Comparison of ENCODE assay signal across 1 cellular context in the genomic region with DNA sequence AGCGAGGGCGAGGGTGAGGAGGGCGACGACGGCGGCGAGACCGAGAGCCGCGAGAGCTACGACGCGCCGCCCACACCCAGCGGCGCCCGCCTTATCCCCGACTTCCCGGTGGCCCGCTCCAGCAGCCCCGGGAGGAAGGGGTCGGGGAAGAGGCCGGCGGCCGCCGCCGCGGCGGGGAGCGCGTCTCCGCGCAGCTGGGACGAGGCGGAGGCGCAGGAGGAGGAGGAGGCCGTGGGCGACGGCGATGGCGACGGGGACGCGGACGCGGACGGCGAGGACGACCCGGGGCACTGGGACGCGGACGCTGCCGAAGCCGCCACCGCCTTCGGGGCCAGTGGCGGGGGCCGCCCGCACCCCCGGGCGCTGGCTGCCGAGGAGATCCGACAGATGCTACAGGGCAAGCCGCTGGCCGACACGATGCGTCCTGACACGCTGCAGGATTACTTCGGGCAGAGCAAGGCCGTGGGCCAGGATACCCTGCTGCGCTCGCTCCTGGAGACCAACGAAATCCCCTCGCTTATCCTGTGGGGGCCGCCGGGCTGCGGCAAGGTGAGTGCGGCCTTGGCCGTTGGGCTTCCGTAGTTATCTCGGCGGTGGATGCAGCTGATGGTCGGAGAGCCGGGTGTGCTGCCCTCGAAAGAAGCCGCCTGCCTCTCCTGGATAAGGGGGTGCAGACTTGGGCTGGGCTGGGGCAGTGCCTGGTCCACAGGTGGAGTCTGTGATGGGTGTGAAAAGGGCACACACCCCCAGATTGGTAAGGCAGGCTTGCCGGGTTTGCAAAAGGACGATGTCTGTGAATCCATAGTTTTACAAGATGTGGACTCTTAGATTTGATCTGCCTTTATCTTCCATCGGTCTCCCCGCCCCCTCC.
TF ChIP-seq lines count a peak whose summit lies in the region.

No MANE protein-coding gene starts in this region.

TF ChIP-seq in HepG2, 621 proteins besides CTCF, POLR2A, EP300 and RAD21 (continued from another document and continues in another):
- TF ChIP-seq ZNF276 (CRISPR knock-in tag; IDR thresholded peaks at IDR 0.05; ENCODE audit: low read depth) (no peak), RARA (CRISPR knock-in tag; IDR thresholded peaks at IDR 0.05) (no peak), NRL (CRISPR knock-in tag; IDR thresholded peaks at IDR 0.05; ENCODE audit: borderline replicate concordance) (peak; percentile 67; the same call in 1 of the 2 replicates), HDAC6 (IDR thresholded peaks at IDR 0.05; ENCODE audit: low read depth, low read length) (no peak), KMT2A (CRISPR knock-in tag; IDR thresholded peaks at IDR 0.05) (peak; percentile 81), DNMT3B (CRISPR knock-in tag; conservative IDR thresholded peaks at IDR 0.05) (no peak), ETS1 (CRISPR knock-in tag; IDR thresholded peaks at IDR 0.05) (no peak), ZNF619 (CRISPR knock-in tag; IDR thresholded peaks at IDR 0.05) (0 out of 2 replicates have a peak, but pooled peaks have one; percentile 65), SP140L (CRISPR knock-in tag; IDR thresholded peaks at IDR 0.05; ENCODE audit: borderline replicate concordance) (no peak), ASH2L (IDR thresholded peaks at IDR 0.05; ENCODE audit: insufficient read length, low read depth, low read length) (peak; percentile 67), ZNF468 (CRISPR knock-in tag; IDR thresholded peaks at IDR 0.05) (no peak), NFATC3 (CRISPR knock-in tag; IDR thresholded peaks at IDR 0.05) (no peak), JUNB (CRISPR knock-in tag; IDR thresholded peaks at IDR 0.05; ENCODE audit: borderline replicate concordance) (no peak), TRAFD1 (CRISPR knock-in tag; IDR thresholded peaks at IDR 0.05; ENCODE audit: borderline replicate concordance) (no peak; the same call in 1 of the 2 replicates), NFAT5 (CRISPR knock-in tag; IDR thresholded peaks at IDR 0.05) (no peak; the same call in 1 of the 2 replicates), GLMP (CRISPR knock-in tag; IDR thresholded peaks at IDR 0.05; ENCODE audit: borderline replicate concordance) (no peak; the same call in 1 of the 2 replicates)
- TF ChIP-seq, protein P1, sequence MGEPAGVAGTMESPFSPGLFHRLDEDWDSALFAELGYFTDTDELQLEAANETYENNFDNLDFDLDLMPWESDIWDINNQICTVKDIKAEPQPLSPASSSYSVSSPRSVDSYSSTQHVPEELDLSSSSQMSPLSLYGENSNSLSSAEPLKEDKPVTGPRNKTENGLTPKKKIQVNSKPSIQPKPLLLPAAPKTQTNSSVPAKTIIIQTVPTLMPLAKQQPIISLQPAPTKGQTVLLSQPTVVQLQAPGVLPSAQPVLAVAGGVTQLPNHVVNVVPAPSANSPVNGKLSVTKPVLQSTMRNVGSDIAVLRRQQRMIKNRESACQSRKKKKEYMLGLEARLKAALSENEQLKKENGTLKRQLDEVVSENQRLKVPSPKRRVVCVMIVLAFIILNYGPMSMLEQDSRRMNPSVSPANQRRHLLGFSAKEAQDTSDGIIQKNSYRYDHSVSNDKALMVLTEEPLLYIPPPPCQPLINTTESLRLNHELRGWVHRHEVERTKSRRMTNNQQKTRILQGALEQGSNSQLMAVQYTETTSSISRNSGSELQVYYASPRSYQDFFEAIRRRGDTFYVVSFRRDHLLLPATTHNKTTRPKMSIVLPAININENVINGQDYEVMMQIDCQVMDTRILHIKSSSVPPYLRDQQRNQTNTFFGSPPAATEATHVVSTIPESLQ (CRISPR knock-in tag; conservative IDR thresholded peaks at IDR 0.05): no peak
- TF ChIP-seq, protein P2, sequence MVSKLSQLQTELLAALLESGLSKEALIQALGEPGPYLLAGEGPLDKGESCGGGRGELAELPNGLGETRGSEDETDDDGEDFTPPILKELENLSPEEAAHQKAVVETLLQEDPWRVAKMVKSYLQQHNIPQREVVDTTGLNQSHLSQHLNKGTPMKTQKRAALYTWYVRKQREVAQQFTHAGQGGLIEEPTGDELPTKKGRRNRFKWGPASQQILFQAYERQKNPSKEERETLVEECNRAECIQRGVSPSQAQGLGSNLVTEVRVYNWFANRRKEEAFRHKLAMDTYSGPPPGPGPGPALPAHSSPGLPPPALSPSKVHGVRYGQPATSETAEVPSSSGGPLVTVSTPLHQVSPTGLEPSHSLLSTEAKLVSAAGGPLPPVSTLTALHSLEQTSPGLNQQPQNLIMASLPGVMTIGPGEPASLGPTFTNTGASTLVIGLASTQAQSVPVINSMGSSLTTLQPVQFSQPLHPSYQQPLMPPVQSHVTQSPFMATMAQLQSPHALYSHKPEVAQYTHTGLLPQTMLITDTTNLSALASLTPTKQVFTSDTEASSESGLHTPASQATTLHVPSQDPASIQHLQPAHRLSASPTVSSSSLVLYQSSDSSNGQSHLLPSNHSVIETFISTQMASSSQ (IDR thresholded peaks at IDR 0.05; ENCODE audit: low read depth): no peak
- TF ChIP-seq, protein P2 (CRISPR knock-in tag; IDR thresholded peaks at IDR 0.05; ENCODE audit: borderline replicate concordance): no peak
- TF ChIP-seq, protein P3, sequence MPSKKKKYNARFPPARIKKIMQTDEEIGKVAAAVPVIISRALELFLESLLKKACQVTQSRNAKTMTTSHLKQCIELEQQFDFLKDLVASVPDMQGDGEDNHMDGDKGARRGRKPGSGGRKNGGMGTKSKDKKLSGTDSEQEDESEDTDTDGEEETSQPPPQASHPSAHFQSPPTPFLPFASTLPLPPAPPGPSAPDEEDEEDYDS (CRISPR knock-in tag; IDR thresholded peaks at IDR 0.05): no peak
- TF ChIP-seq, protein P4, sequence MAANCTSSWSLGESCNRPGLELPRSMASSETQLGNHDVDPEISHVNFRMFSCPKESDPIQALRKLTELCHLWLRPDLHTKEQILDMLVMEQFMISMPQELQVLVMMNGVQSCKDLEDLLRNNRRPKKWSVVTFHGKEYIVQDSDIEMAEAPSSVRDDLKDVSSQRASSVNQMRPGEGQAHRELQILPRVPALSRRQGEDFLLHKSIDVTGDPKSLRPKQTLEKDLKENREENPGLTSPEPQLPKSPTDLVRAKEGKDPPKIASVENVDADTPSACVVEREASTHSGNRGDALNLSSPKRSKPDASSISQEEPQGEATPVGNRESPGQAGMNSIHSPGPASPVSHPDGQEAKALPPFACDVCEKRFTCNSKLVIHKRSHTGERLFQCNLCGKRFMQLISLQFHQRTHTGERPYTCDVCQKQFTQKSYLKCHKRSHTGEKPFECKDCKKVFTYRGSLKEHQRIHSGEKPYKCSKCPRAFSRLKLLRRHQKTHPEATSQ (CRISPR knock-in tag; IDR thresholded peaks at IDR 0.05; ENCODE audit: borderline replicate concordance): 0 out of 2 replicates have a peak, but pooled peaks have one; percentile 41
- TF ChIP-seq, protein P5, sequence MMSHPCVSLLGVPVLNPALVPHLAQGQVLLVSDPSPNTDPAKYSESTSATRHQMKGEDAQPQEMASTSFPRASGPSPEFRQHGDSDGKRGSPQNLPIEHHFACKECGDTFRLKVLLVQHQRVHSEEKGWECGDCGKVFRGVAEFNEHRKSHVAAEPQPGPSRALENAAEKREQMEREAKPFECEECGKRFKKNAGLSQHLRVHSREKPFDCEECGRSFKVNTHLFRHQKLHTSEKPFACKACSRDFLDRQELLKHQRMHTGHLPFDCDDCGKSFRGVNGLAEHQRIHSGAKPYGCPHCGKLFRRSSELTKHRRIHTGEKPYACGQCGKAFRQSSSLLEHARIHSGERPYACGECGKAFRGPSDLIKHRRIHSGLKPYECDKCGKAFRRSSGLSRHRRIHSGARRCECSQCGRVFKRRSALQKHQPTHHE (CRISPR knock-in tag; IDR thresholded peaks at IDR 0.05; ENCODE audit: borderline replicate concordance): 0 out of 2 replicates have a peak, but pooled peaks have one; percentile 40
